Comparison of ENCODE assay signal across 8 cellular contexts in genomic region chr20:17960927-17961599, GRCh38. TPM values are rescaled to one million over a fixed set of nuclear protein-coding genes. Genes with fewer than 3 reads are reported as not detected.
DNase-seq lines count a peak whose midpoint lies in the region; ATAC-seq, FAIRE-seq and TF ChIP-seq lines count a peak whose summit lies in the region.

No MANE protein-coding gene starts in this region.

- peak overlapping the region; percentile 87 to 99 (median 96); a peak in 17 of 20 replicates for H3K4me3 ChIP-seq in BLaER1 treated with 17β-estradiol and CSF1 and Interleukin-3, amounts not matched to agents 10 nM and 100 nM
- H3K4me3 ChIP-seq in muscle layer of duodenum (ENCODE audit: low read depth in 1 of 2, low read length in 2 of 2) = peak overlapping the region in 1 of 2 donors; percentile 35

- peaks cover 43 to 100% (median 100%) of the 10 kb centered on the region in 11 experiments for H4K20me1 ChIP-seq in BLaER1 treated with 17β-estradiol and CSF1 and Interleukin-3, amounts not matched to agents 10 nM and 100 nM

- no peaks in the 10 kb centered on the region for H3K9me3 Mint-ChIP-seq in brain

- no peak for DNase-seq in GM19240 (ENCODE audit: insufficient read length, low spot score)
- DNase-seq in urothelium cell line (ENCODE audit: low spot score) = no peak
- DNase-seq in HTR-8/SVneo (ENCODE audit: insufficient read length, low spot score) = no peak
- no peak for DNase-seq in occipital lobe (lab: John Stamatoyannopoulos, UW)

- H3K9ac ChIP-seq in BLaER1 treated with 17β-estradiol and CSF1 and Interleukin-3, amounts not matched to agents 10 nM and 100 nM = peak overlapping the region; percentile 75 to 100 (median 99)

- H3K4me1 ChIP-seq in BLaER1 treated with 17β-estradiol and CSF1 and Interleukin-3, amounts not matched to agents 10 nM and 100 nM = peaks cover 92 to 96% (median 94%) of the 10 kb centered on the region in 10 experiments
- peaks cover 45% of the 10 kb centered on the region in 2 donors for H3K4me1 ChIP-seq in muscle layer of duodenum (ENCODE audit: control insufficient read depth in 1 of 2, insufficient read depth in 2 of 2, low read length in 2 of 2)

- FAIRE-seq in urothelium cell line (lab: Jason Lieb, UNC) = no peak
- FAIRE-seq in HTR-8/SVneo (lab: Jason Lieb, UNC) = no peak

- no peaks in the 10 kb centered on the region for H3K27me3 ChIP-seq in BLaER1 treated with 17β-estradiol and CSF1 and Interleukin-3, amounts not matched to agents 10 nM and 100 nM
- H3K27me3 ChIP-seq in muscle layer of duodenum (ENCODE audit: low read depth, low read length) = no peaks in the 10 kb centered on the region

- no peak for TF ChIP-seq CTCF in brain (conservative IDR thresholded peaks at IDR 0.05)

- H3K4me1 Mint-ChIP-seq in brain = peaks cover 88% of the 10 kb centered on the region

- peak overlapping the region; percentile 95 to 100 (median 99); a peak in 21 of 22 replicates for H3K27ac ChIP-seq in BLaER1 treated with 17β-estradiol and CSF1 and Interleukin-3, amounts not matched to agents 10 nM and 100 nM
- H3K27ac ChIP-seq in muscle layer of duodenum (ENCODE audit: low read length) = peak overlapping the region; percentile 50

- peak overlapping the region; percentile 8 to 100 (median 62) for H3K27ac Mint-ChIP-seq in brain

- H3K4me3 Mint-ChIP-seq in brain = peak overlapping the region in 3 of 5 experiments; percentile 71 to 78 (median 73)

- no peaks in the 10 kb centered on the region for H3K9me3 ChIP-seq in BLaER1 treated with 17β-estradiol and CSF1 and Interleukin-3, amounts not matched to agents 10 nM and 100 nM (replicated peaks in 1 of 11)
- no peaks in the 10 kb centered on the region for H3K9me3 ChIP-seq in muscle layer of duodenum (ENCODE audit: control insufficient read depth in 1 of 2, low read length in 2 of 2)

- peaks cover 5% of the 10 kb centered on the region for H3K27me3 Mint-ChIP-seq in brain

- H3K36me3 Mint-ChIP-seq in brain = peaks cover 32% of the 10 kb centered on the region

- peaks cover 8 to 59% (median 40%) of the 10 kb centered on the region in 11 experiments; a peak in 19 of 22 replicates for H3K36me3 ChIP-seq in BLaER1 treated with 17β-estradiol and CSF1 and Interleukin-3, amounts not matched to agents 10 nM and 100 nM
- H3K36me3 ChIP-seq in muscle layer of duodenum (ENCODE audit: control insufficient read depth in 1 of 2, insufficient read depth in 2 of 2, low read length in 2 of 2) = peaks cover 0 to 2% of the 10 kb centered on the region in 2 donors

- peak; percentile 26 for ATAC-seq in HG02981 (IDR thresholded peaks at IDR 0.05; ENCODE audit: unreplicated experiment)

- peak overlapping the region; percentile 97 to 99 (median 98) for H3K4me2 ChIP-seq in BLaER1 treated with 17β-estradiol and CSF1 and Interleukin-3, amounts not matched to agents 10 nM and 100 nM

RNA-seq across cellular contexts. Expression of gene SNX5, which starts 7.5 kb away (rescaled TPM):
- 39.1 TPM for polyA plus RNA-seq in brain (ENCODE audit: insufficient read depth, low read depth, low replicate concordance)
- 60.4 TPM for total RNA-seq in occipital lobe

RNA-seq across cellular contexts. Expression of gene MGME1, which starts 7.8 kb away (rescaled TPM):
- 13.5 TPM for polyA plus RNA-seq in brain (ENCODE audit: insufficient read depth, low read depth, low replicate concordance)
- 8.4 TPM for total RNA-seq in occipital lobe
